ENCODE assay signal across 27 cellular contexts in the genomic region with DNA sequence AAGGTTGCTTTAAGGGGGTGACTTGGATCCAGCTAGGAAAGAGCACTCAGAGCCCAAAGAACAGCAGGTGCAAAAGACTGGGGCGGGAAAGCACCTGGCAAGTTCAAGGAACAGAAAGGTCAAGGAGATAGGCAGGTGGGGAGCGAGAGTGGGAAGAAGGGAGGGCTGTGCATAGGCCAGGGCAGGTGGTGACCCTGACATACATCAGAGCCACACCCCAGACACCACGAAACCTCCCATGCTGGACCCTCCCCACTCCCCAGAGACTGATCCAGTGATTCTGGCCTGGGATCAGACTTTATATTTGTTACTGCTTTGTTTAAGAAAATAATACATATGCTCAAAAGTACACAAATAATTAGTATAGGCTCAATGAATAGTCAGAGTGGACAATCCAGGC. TPM values are rescaled to one million over a fixed set of nuclear protein-coding genes. Genes with fewer than 3 reads are reported as not detected.
DNase-seq lines count a peak whose midpoint lies in the region; ATAC-seq and TF ChIP-seq lines count a peak whose summit lies in the region.
"Had no signal": no experiment of that assay in that cellular context is flagged by ENCODE, and none has a peak within 500 bp of the region (broad histone marks: within the 10 kb centered on the region; RNA-seq: fewer than 3 reads in every experiment).

No MANE protein-coding gene starts in this region.

- ATAC-seq in GM18502 (IDR thresholded peaks at IDR 0.05; ENCODE audit: poor library complexity, unreplicated experiment) (no peak), HG03280 (IDR thresholded peaks at IDR 0.05; ENCODE audit: unreplicated experiment) (no peak), HG03460 (IDR thresholded peaks at IDR 0.05; ENCODE audit: unreplicated experiment) (no peak)
- ATAC-seq: activated CD4-positive, CD25-positive, alpha-beta regulatory T cell treated with anti-CD3 and anti-CD28 coated beads, Interleukin-2, amount 50 U/mL, for 24 hours; CD8-positive, alpha-beta T cell; Right ventricle myocardium inferior; stimulated activated naive B cell treated with anti-CD40 and anti-IgM and Interleukin-4, amounts not matched to agents 10 μg/mL and 1 μg/mL and 100 μg/mL, for 72 hours had no signal

- peak; percentile 21 for DNase-seq in activated CD8-positive, alpha-beta memory T cell treated with anti-CD3 and anti-CD28 coated beads for 24 hours
- DNase-seq in activated CD8-positive, alpha-beta memory T cell treated with anti-CD3 and anti-CD28 coated beads, Interleukin-2, amount 50 U/mL, for 4 hours, result no peak
- DNase-seq in NT2/D1 (ENCODE audit: low read depth, low spot score), result no peak
- peak; percentile 7 for DNase-seq in mucosa of gallbladder (ENCODE audit: low spot score)
- no peak for DNase-seq in uterus
- DNase-seq: activated CD4-positive, alpha-beta T cell treated with anti-CD3 and anti-CD28 coated beads, Interleukin-2, amount 50 U/mL, for 48 hours; amniotic stem cell; NCI-H1048; occipital lobe; stimulated activated naive B cell treated with anti-CD40 and anti-IgM and Interleukin-4, amounts not matched to agents 10 μg/mL and 1 μg/mL and 100 μg/mL, for 72 hours; upper lobe of right lung had no signal

- H3K36me3 ChIP-seq in NT2/D1 (ENCODE audit: insufficient read depth, insufficient read length, low read length) (no peaks in the 10 kb centered on the region), uterus (no peaks in the 10 kb centered on the region)
- H3K36me3 ChIP-seq: BE2C, HAP-1, upper lobe of right lung had no signal

- TF ChIP-seq CTCF in uterus (IDR thresholded peaks at IDR 0.05), result no peak

- peak overlapping the region; percentile 24 for H3K9ac ChIP-seq in NT2/D1 (ENCODE audit: insufficient read length, low read depth)
- H3K9ac ChIP-seq: SK-N-SH had no signal

- H3K27me3 ChIP-seq in NT2/D1 (ENCODE audit: insufficient read depth, insufficient read length) (peaks cover 17% of the 10 kb centered on the region), uterus (no peaks in the 10 kb centered on the region)
- H3K27me3 ChIP-seq: hepatocyte had no signal

- H3K4me3 ChIP-seq in NT2/D1 (ENCODE audit: insufficient read length, low read depth) (no peak overlapping the region), uterus (no peak overlapping the region)
- H3K4me3 ChIP-seq: HAP-1, hepatocyte, lung, skin epidermis, upper lobe of right lung had no signal

- H3K27ac ChIP-seq in uterus, result peak overlapping the region; percentile 82 to 95
- H3K27ac ChIP-seq: hepatocyte, skin epidermis, upper lobe of right lung had no signal

- TF ChIP-seq POLR2A in uterus (IDR thresholded peaks at IDR 0.05), result no peak

- peaks cover 3% of the 10 kb centered on the region for H3K4me1 ChIP-seq in NT2/D1 (ENCODE audit: insufficient read depth, insufficient read length)
- H3K4me1 ChIP-seq in uterus, result peaks cover 3 to 5% of the 10 kb centered on the region in 2 donors
- H3K4me1 ChIP-seq: BE2C, HAP-1, upper lobe of right lung had no signal

- H3K9me3 ChIP-seq in NT2/D1 (ENCODE audit: insufficient read depth, low read length), result peaks cover 20% of the 10 kb centered on the region
- no peaks in the 10 kb centered on the region for H3K9me3 ChIP-seq in uterus
- H3K9me3 ChIP-seq: BE2C, SK-N-SH, upper lobe of right lung had no signal

- intact Hi-C loops in uterus (cut with DNase I; ENCODE audit: low total_unique reads), result no loop called here

RNA-seq across cellular contexts. Expression of gene RBFOX3, which starts 48.5 kb away (rescaled TPM):
- total RNA-seq in mucosa of gallbladder, result 0.23 TPM
- total RNA-seq in uterus, result 1 to 10 TPM in 3 of 4 donors, under 1 TPM in 1; 0.69 to 5.3 (median 2.7) TPM
- total RNA-seq: CD8-positive, alpha-beta T cell; endothelial cell of umbilical vein; hepatocyte; HT-29; natural killer cell treated with Interleukin-12 subunit alpha and Interleukin-12 subunit beta and Interleukin-15 and Interleukin-18, amount 100 ng/mL, for 72 hours; Right ventricle myocardium inferior; T-helper 1 cell treated with Interleukin-12 subunit alpha and Interleukin-12 subunit beta and Interleukin-4 antibody, amounts not matched to agents 30 ng/mL and 1 ng/mL, for 36 hours; upper lobe of right lung had no signal

Comparison
In these comparisons a context has a peak if more than half of its experiments do, and no peak if none do; other contexts are left out.
1. DNase-seq: peak in activated CD8-positive, alpha-beta memory T cell treated with anti-CD3 and anti-CD28 coated beads for 24 hours (single experiment) and mucosa of gallbladder (single experiment); none in activated CD8-positive, alpha-beta memory T cell treated with anti-CD3 and anti-CD28 coated beads, Interleukin-2, amount 50 U/mL, for 4 hours (single experiment), NT2/D1 (single experiment) and uterus (0 of 2).